In genomic region chr20:53226788-53227187, GRCh38 we compare ENCODE assay signal across 21 cellular contexts.
DNase-seq lines count a peak whose midpoint lies in the region; ATAC-seq and TF ChIP-seq lines count a peak whose summit lies in the region.
"Had no signal": no experiment of that assay in that cellular context is flagged by ENCODE, and none has a peak within 500 bp of the region (broad histone marks: within the 10 kb centered on the region; RNA-seq: fewer than 3 reads in every experiment).

No MANE protein-coding gene starts in this region.

- no TSS peak for BruUV-seq in mammary epithelial cell (replicated peaks; lab: Mats Ljungman, UMichigan)

- no peaks in the 10 kb centered on the region for H3K9me2 ChIP-seq in GM23338 (ENCODE audit: insufficient read depth)

- H3K36me3 ChIP-seq in GM23338 (ENCODE audit: insufficient read depth), result no peaks in the 10 kb centered on the region
- no peaks in the 10 kb centered on the region for H3K36me3 ChIP-seq in HUES48 (ENCODE audit: control insufficient read depth, insufficient read depth, low read length)
- no peaks in the 10 kb centered on the region for H3K36me3 ChIP-seq in mammary epithelial cell (ENCODE audit: insufficient read depth, low read length)
- H3K36me3 ChIP-seq: HAP-1, pancreas, WERI-Rb-1 had no signal

- peaks cover 11% of the 10 kb centered on the region; the same call in 2 of the 3 replicates for H3K4me1 Mint-ChIP-seq in GM23338
- peaks cover 10% of the 10 kb centered on the region for H3K4me1 Mint-ChIP-seq in memory B cell
- H3K4me1 Mint-ChIP-seq in activated CD4-positive, alpha-beta memory T cell treated with anti-CD3 and anti-CD28 coated beads for 36 hours (ENCODE audit: low read depth), result peaks cover 16% of the 10 kb centered on the region

- CTCF ChIA-PET in activated CD4-positive, alpha-beta memory T cell treated with anti-CD3 and anti-CD28 coated beads for 36 hours (lab: Charles Lee), result interaction anchor here (1.2 kb wide), 1 partner anchor 9 kb away, joined by 3 read pairs; no protein-coding TSS in a partner anchor
- CTCF ChIA-PET in mammary epithelial cell (lab: Charles Lee; ENCODE audit: low non-redundant PET), result no interaction called here

- H3K79me2 ChIP-seq in GM23338 (replicated peaks; ENCODE audit: insufficient read depth), result no peaks in the 10 kb centered on the region
- no peaks in the 10 kb centered on the region for H3K79me2 ChIP-seq in mammary epithelial cell (ENCODE audit: insufficient read depth, low read length)

- H2AFZ ChIP-seq in GM23338, result peak overlapping the region; percentile 70; the same call in 1 of the 2 replicates
- no peak overlapping the region for H2AFZ ChIP-seq in mammary epithelial cell (ENCODE audit: low read depth, low read length)

- no peaks in the 10 kb centered on the region; the same call in 2 of the 3 replicates for H3K9me3 Mint-ChIP-seq in GM23338
- H3K9me3 Mint-ChIP-seq in memory B cell, result peaks cover 2% of the 10 kb centered on the region
- H3K9me3 Mint-ChIP-seq in activated CD4-positive, alpha-beta memory T cell treated with anti-CD3 and anti-CD28 coated beads for 36 hours, result no peaks in the 10 kb centered on the region
- H3K9me3 Mint-ChIP-seq: T-helper 1 cell treated with Interleukin-12 subunit alpha and Interleukin-12 subunit beta and Interleukin-4 antibody, amounts not matched to agents 30 μg/mL and 1 μg/mL, for 36 hours had no signal

- ATAC-seq in GM18868 (IDR thresholded peaks at IDR 0.05; ENCODE audit: unreplicated experiment) (peak; percentile 82), GM23338 (no peak), memory B cell (ENCODE audit: low read depth) (peak; percentile 48), HG02970 (IDR thresholded peaks at IDR 0.05; ENCODE audit: low FRiP score, unreplicated experiment) (no peak)

- H3K27ac ChIP-seq in GM23338 (ENCODE audit: low read depth) (peak overlapping the region; percentile 70; the same call in 1 of the 2 replicates), HUES48 (ENCODE audit: low read depth, low read length) (peak overlapping the region; percentile 25), mammary epithelial cell (ENCODE audit: insufficient read depth, low read depth, low read length) (no peak overlapping the region)
- H3K27ac ChIP-seq: pancreas, WERI-Rb-1 had no signal

- H3K9ac ChIP-seq in HUES48 (ENCODE audit: low read depth, low read length) (no peak overlapping the region), mammary epithelial cell (ENCODE audit: insufficient read depth, low read length) (no peak overlapping the region)

- H3K4me3 ChIP-seq in GM23338 (no peak overlapping the region), HUES48 (ENCODE audit: low read depth, low read length) (no peak overlapping the region), mammary epithelial cell (replicated peaks in 1 of 3; ENCODE audit: insufficient read depth in 1 of 3, low read depth in 2 of 3, low read length in 3 of 3) (no peak overlapping the region)
- H3K4me3 ChIP-seq: HAP-1, pancreas had no signal

- H3K4me2 ChIP-seq in GM23338 (0 out of 2 replicates have a peak overlapping the region, but pooled peaks have one; percentile 31), mammary epithelial cell (ENCODE audit: insufficient read depth, low read depth, low read length) (no peak overlapping the region)

- no peaks in the 10 kb centered on the region for H4K20me1 ChIP-seq in GM23338 (replicated peaks; ENCODE audit: insufficient read depth)
- no peaks in the 10 kb centered on the region for H4K20me1 ChIP-seq in mammary epithelial cell (ENCODE audit: insufficient read depth, low read length)

- TF ChIP-seq CTCF in GM23338 (conservative IDR thresholded peaks at IDR 0.05; ENCODE audit: low read depth in 2 of 2), result no peak
- TF ChIP-seq CTCF in mammary epithelial cell (conservative IDR thresholded peaks at IDR 0.05 in 1 of 2, IDR thresholded peaks at IDR 0.05 in 1 of 2; ENCODE audit: extremely low read depth in 1 of 2, insufficient read depth in 1 of 2, low read depth in 1 of 2, low read length in 2 of 2), result no peak

- H3K36me3 Mint-ChIP-seq in GM23338 (ENCODE audit: low read depth) (no peaks in the 10 kb centered on the region), memory B cell (no peaks in the 10 kb centered on the region)
- H3K36me3 Mint-ChIP-seq in activated CD4-positive, alpha-beta memory T cell treated with anti-CD3 and anti-CD28 coated beads for 36 hours, result peaks cover 6% of the 10 kb centered on the region

- H3F3A ChIP-seq in GM23338 (replicated peaks; ENCODE audit: low read depth), result no peaks in the 10 kb centered on the region

- dilution Hi-C loops in mammary epithelial cell (cut with HindIII; ENCODE audit: low sequenced_read_pairs), result no loop called here

- H3K4me1 ChIP-seq in GM23338 (ENCODE audit: insufficient read depth) (peaks cover 5% of the 10 kb centered on the region), HUES48 (ENCODE audit: control insufficient read depth, insufficient read depth, low read length) (peaks cover 17% of the 10 kb centered on the region), mammary epithelial cell (ENCODE audit: insufficient read depth, low read length) (peaks cover 4% of the 10 kb centered on the region)
- H3K4me1 ChIP-seq: HAP-1, pancreas had no signal

- no peaks in the 10 kb centered on the region for H3K27me3 Mint-ChIP-seq in GM23338 (ENCODE audit: insufficient read depth, low read depth, poor library complexity)
- peaks cover 3% of the 10 kb centered on the region for H3K27me3 Mint-ChIP-seq in memory B cell
- H3K27me3 Mint-ChIP-seq in activated CD4-positive, alpha-beta memory T cell treated with anti-CD3 and anti-CD28 coated beads for 36 hours, result no peaks in the 10 kb centered on the region

- H3K27me3 ChIP-seq in GM23338 (ENCODE audit: insufficient read depth) (no peaks in the 10 kb centered on the region), HUES48 (ENCODE audit: control insufficient read depth, insufficient read depth, low read length) (no peaks in the 10 kb centered on the region), mammary epithelial cell (ENCODE audit: insufficient read depth, low read length) (no peaks in the 10 kb centered on the region)
- H3K27me3 ChIP-seq: pancreas had no signal

- intact Hi-C loops in activated CD4-positive, alpha-beta memory T cell treated with anti-CD3 and anti-CD28 coated beads for 36 hours (cut with micrococcal nuclease), result loop anchor here (10.0 kb wide), 1 partner anchor 822 kb away; no protein-coding TSS in a partner anchor
- intact Hi-C loops in mammary epithelial cell (cut with micrococcal nuclease), result no loop called here

- H3K4me3 Mint-ChIP-seq in GM23338 (no peak overlapping the region), memory B cell (no peak overlapping the region)
- no peak overlapping the region for H3K4me3 Mint-ChIP-seq in activated CD4-positive, alpha-beta memory T cell treated with anti-CD3 and anti-CD28 coated beads for 36 hours
- H3K4me3 Mint-ChIP-seq: activated naive CD8-positive, alpha-beta T cell; T-helper 1 cell treated with Interleukin-12 subunit alpha and Interleukin-12 subunit beta and Interleukin-4 antibody, amounts not matched to agents 30 μg/mL and 1 μg/mL, for 36 hours had no signal

- H3K27ac Mint-ChIP-seq in GM23338, result peak overlapping the region; percentile 82
- H3K27ac Mint-ChIP-seq in memory B cell, result no peak overlapping the region
- no peak overlapping the region for H3K27ac Mint-ChIP-seq in activated CD4-positive, alpha-beta memory T cell treated with anti-CD3 and anti-CD28 coated beads for 36 hours
- H3K27ac Mint-ChIP-seq: activated naive CD8-positive, alpha-beta T cell; T-helper 1 cell treated with Interleukin-12 subunit alpha and Interleukin-12 subunit beta and Interleukin-4 antibody, amounts not matched to agents 30 μg/mL and 1 μg/mL, for 36 hours had no signal

- no peak for DNase-seq in GM23338 (ENCODE audit: low spot score)
- DNase-seq in memory B cell (ENCODE audit: low spot score in 2 of 2), result no peak
- no peak for DNase-seq in activated CD4-positive, alpha-beta memory T cell treated with anti-CD3 and anti-CD28 coated beads for 36 hours
- DNase-seq in G401 (ENCODE audit: low spot score), result no peak
- DNase-seq in mammary epithelial cell, result no peak
- DNase-seq: activated CD4-positive, alpha-beta T cell treated with anti-CD3 and anti-CD28 coated beads, Interleukin-2, amount 50 U/mL, for 4 hours; activated T-cell treated with anti-CD3 and anti-CD28 coated beads, Interleukin-2, amount 50 U/mL, for 1 hour; DMS79; glutamatergic neuron; NCI-H187 treated with DMSO at 0.1 percent for 48 hours; NCI-H446 treated with DMSO at 0.1 percent for 48 hours; pancreas; SHP77; stimulated activated CD4-positive, alpha-beta T cell treated with anti-CD3 and anti-CD28 coated beads, Interleukin-2, amount 100 ng/mL, for 48 hours; WERI-Rb-1 had no signal

- H3K9me3 ChIP-seq in HUES48 (ENCODE audit: control insufficient read depth, insufficient read depth, low read length) (no peaks in the 10 kb centered on the region), mammary epithelial cell (replicated peaks; ENCODE audit: insufficient read depth, low read length) (no peaks in the 10 kb centered on the region)
- H3K9me3 ChIP-seq: HAP-1, pancreas had no signal

- WGBS in mammary epithelial cell (ENCODE audit: low coverage, missing lambda C conversion rate), result 59% methylated on average over 6 of the region's 6 CpGs

- in situ Hi-C loops in G401 (cut with HindIII; ENCODE audit: low sequenced_read_pairs), result no loop called here
- in situ Hi-C loops in mammary epithelial cell (cut with MboI; ENCODE audit: low sequenced_read_pairs in 2 of 2), result no loop called here

- POLR2A ChIA-PET in activated CD4-positive, alpha-beta memory T cell treated with anti-CD3 and anti-CD28 coated beads for 36 hours (lab: Charles Lee), result no interaction called here

TF ChIP-seq in GM23338, 12 proteins besides CTCF, POLR2A, EP300 and RAD21:
- TF ChIP-seq EZH2 (IDR thresholded peaks at IDR 0.05; ENCODE audit: low read depth, unreplicated experiment), result no peak

Comparison
In these comparisons a context has a peak if more than half of its experiments do, and no peak if none do; other contexts are left out.
1. ATAC-seq: peak in GM18868 (single experiment) and memory B cell (single experiment); none in GM23338 (single experiment) and HG02970 (single experiment).